Comparison of ENCODE assay signal across 8 cellular contexts in genomic region chr14:68807148-68807600, GRCh38. TPM values are rescaled to one million over a fixed set of nuclear protein-coding genes. Genes with fewer than 3 reads are reported as not detected.
DNase-seq lines count a peak whose midpoint lies in the region; ATAC-seq, FAIRE-seq and TF ChIP-seq lines count a peak whose summit lies in the region.

No MANE protein-coding gene starts in this region.

- H3K4me1 Mint-ChIP-seq in IgD-negative memory B cell: peaks cover 23 to 55% (median 45%) of the 10 kb centered on the region in 3 donors

- H3K4me1 ChIP-seq in body of pancreas (peaks cover 55% of the 10 kb centered on the region), suprapubic skin (peaks cover 41% of the 10 kb centered on the region)

- H3K27ac Mint-ChIP-seq in IgD-negative memory B cell: peak overlapping the region; percentile 84 to 98 (median 97)

- peaks cover 0 to 2% (median 0%) of the 10 kb centered on the region in 3 donors for H3K9me3 Mint-ChIP-seq in IgD-negative memory B cell

- H3K36me3 Mint-ChIP-seq in IgD-negative memory B cell: no peaks in the 10 kb centered on the region

- intact Hi-C loops in body of pancreas (cut with DNase I): no loop called here

- DNase-seq in body of pancreas (peak; percentile 80 to 88 (median 86)), left kidney (ENCODE audit: low read depth, low spot score) (peak; percentile 74), suprapubic skin (ENCODE audit: low spot score in 2 of 2) (peak in 1 of 2 donors; percentile 81), RCC 7860 (ENCODE audit: low spot score) (no peak)
- DNase-seq in central memory CD4-positive, alpha-beta T cell: no peak

- H3K27me3 Mint-ChIP-seq in IgD-negative memory B cell: peaks cover 2% of the 10 kb centered on the region

- H3K4me3 ChIP-seq in body of pancreas: no peak overlapping the region
- H3K4me3 ChIP-seq in suprapubic skin: no peak overlapping the region

- H3K27ac ChIP-seq in C4-2B (peak overlapping the region; percentile 29), body of pancreas (peak overlapping the region; percentile 52 to 87 (median 80)), suprapubic skin (peak overlapping the region; percentile 76)

- ATAC-seq in body of pancreas (peak; percentile 86), HG03045 (IDR thresholded peaks at IDR 0.05; ENCODE audit: unreplicated experiment) (no peak)

- H3K4me3 Mint-ChIP-seq in IgD-negative memory B cell: peak overlapping the region; percentile 52 to 92 (median 78)

- no peak for FAIRE-seq in RCC 7860 (lab: Jason Lieb, UNC)

- 13 to 19% methylated on average over 9 to 10 of the region's 10 CpGs for WGBS in body of pancreas, 2 donors
- WGBS in suprapubic skin: 28% methylated on average over 6 of the region's 10 CpGs

- H3K27me3 ChIP-seq in body of pancreas (no peaks in the 10 kb centered on the region), suprapubic skin (no peaks in the 10 kb centered on the region)

- no peaks in the 10 kb centered on the region for H3K36me3 ChIP-seq in body of pancreas (replicated peaks in 1 of 2; ENCODE audit: insufficient read depth in 1 of 2, low read depth in 2 of 2)
- no peaks in the 10 kb centered on the region for H3K36me3 ChIP-seq in suprapubic skin

- TF ChIP-seq EP300 in suprapubic skin (IDR thresholded peaks at IDR 0.05): no peak

- TF ChIP-seq POLR2A in body of pancreas (IDR thresholded peaks at IDR 0.05) (peak in 2 of 3 donors; percentile 33 to 36), suprapubic skin (IDR thresholded peaks at IDR 0.05) (no peak)

- TF ChIP-seq CTCF in C4-2B (conservative IDR thresholded peaks at IDR 0.05) (no peak), body of pancreas (IDR thresholded peaks at IDR 0.05) (no peak), suprapubic skin (IDR thresholded peaks at IDR 0.05) (no peak)

- H3K9me3 ChIP-seq in body of pancreas (no peaks in the 10 kb centered on the region), suprapubic skin (no peaks in the 10 kb centered on the region)

RNA-seq across cellular contexts. Expression of gene ZFP36L1, which starts 14.3 kb away (rescaled TPM):
- 275 TPM for polyA plus RNA-seq in IgD-negative memory B cell
- total RNA-seq in body of pancreas (100 to 1,000 TPM; 155 to 365 TPM), suprapubic skin (1,000 to 10,000 TPM; 1,382 to 1,995 (median 1,611) TPM)

Comparison
In these comparisons a context has a peak if more than half of its experiments do, and no peak if none do; other contexts are left out.
1. H3K27ac ChIP-seq: peak in every context shown above with its lines; median percentile 80 in body of pancreas; 76 in suprapubic skin; 29 in C4-2B.
2. DNase-seq: peak in body of pancreas (4 of 4) and left kidney (single experiment); none in RCC 7860 (single experiment) and central memory CD4-positive, alpha-beta T cell (single experiment).
3. POLR2A ChIP-seq: peak in body of pancreas (2 of 3); none in suprapubic skin (0 of 2).